Comparison of ENCODE assay signal across 9 cellular contexts in genomic region chr6:47780510-47781356, GRCh38. TPM values are rescaled to one million over a fixed set of nuclear protein-coding genes. Genes with fewer than 3 reads are reported as not detected.
A peak's percentile ranks its signal among the peaks of the same experiment; 100 is the strongest.
DNase-seq lines count a peak whose midpoint lies in the region; ATAC-seq lines count a peak whose summit lies in the region.
"Had no signal": no experiment of that assay in that cellular context is flagged by ENCODE, and none has a peak within 500 bp of the region (broad histone marks: within the 10 kb centered on the region; RNA-seq: fewer than 3 reads in every experiment).

No MANE protein-coding gene starts in this region.

- peak; percentile 88 for ATAC-seq in GM19397 (IDR thresholded peaks at IDR 0.05; ENCODE audit: unreplicated experiment)
- ATAC-seq in HG03378 (IDR thresholded peaks at IDR 0.05; ENCODE audit: unreplicated experiment) = peak; percentile 95
- peak; percentile 62 to 63 for ATAC-seq in natural killer cell treated with Interleukin-12 subunit alpha and Interleukin-12 subunit beta and Interleukin-15 and Interleukin-18, amount 100 ng/mL, for 72 hours

- no peak overlapping the region for H3K4me3 Mint-ChIP-seq in natural killer cell treated with Interleukin-12 subunit alpha and Interleukin-12 subunit beta and Interleukin-15 and Interleukin-18, amount 100 ng/mL, for 72 hours

- H3K27me3 Mint-ChIP-seq in natural killer cell treated with Interleukin-12 subunit alpha and Interleukin-12 subunit beta and Interleukin-15 and Interleukin-18, amount 100 ng/mL, for 72 hours = peaks cover 2 to 20% of the 10 kb centered on the region in 2 donors

- H3K4me1 Mint-ChIP-seq in natural killer cell treated with Interleukin-12 subunit alpha and Interleukin-12 subunit beta and Interleukin-15 and Interleukin-18, amount 100 ng/mL, for 72 hours (ENCODE audit: low read depth in 2 of 2) = no peaks in the 10 kb centered on the region

- H3K9me3 Mint-ChIP-seq in natural killer cell treated with Interleukin-12 subunit alpha and Interleukin-12 subunit beta and Interleukin-15 and Interleukin-18, amount 100 ng/mL, for 72 hours = no peaks in the 10 kb centered on the region

- H3K27ac Mint-ChIP-seq in natural killer cell treated with Interleukin-12 subunit alpha and Interleukin-12 subunit beta and Interleukin-15 and Interleukin-18, amount 100 ng/mL, for 72 hours = no peak overlapping the region

- peak; percentile 65 for DNase-seq in D341Med (ENCODE audit: low spot score)
- DNase-seq in NCI-H460 (ENCODE audit: extremely low read depth, low read depth) = peak; percentile 44
- DNase-seq in activated CD4-positive, alpha-beta T cell treated with anti-CD3 and anti-CD28 coated beads, Interleukin-2, amount 50 U/mL, for 1 hour = peak; percentile 11
- peak; percentile 50 for DNase-seq in fibroblast of gingiva (ENCODE audit: low read depth)
- no peak for DNase-seq in natural killer cell treated with Interleukin-12 subunit alpha and Interleukin-12 subunit beta and Interleukin-15 and Interleukin-18, amount 100 ng/mL, for 72 hours (ENCODE audit: low spot score)
- no peak for DNase-seq in NCI-H187 (lab: John Stamatoyannopoulos, UW)

- H3K36me3 Mint-ChIP-seq in natural killer cell treated with Interleukin-12 subunit alpha and Interleukin-12 subunit beta and Interleukin-15 and Interleukin-18, amount 100 ng/mL, for 72 hours = no peaks in the 10 kb centered on the region

RNA-seq across cellular contexts. Expression of gene OPN5, which starts 1.1 kb away (rescaled TPM):
- not detected in 2 replicates for total RNA-seq in NCI-H460 (2014; rRNA removed; shearing (Covaris generic))
- polyA plus RNA-seq in NCI-H460 (2014; cell fraction: nucleus; rRNA removed) = not detected in 2 replicates
- total RNA-seq in natural killer cell treated with Interleukin-12 subunit alpha and Interleukin-12 subunit beta and Interleukin-15 and Interleukin-18, amount 100 ng/mL, for 72 hours = not detected
- total RNA-seq: subcutaneous adipose tissue had no signal

Comparison
In these comparisons a context has a peak if more than half of its experiments do, and no peak if none do; other contexts are left out.
1. DNase-seq: peak in D341Med (single experiment), NCI-H460 (single experiment), activated CD4-positive, alpha-beta T cell treated with anti-CD3 and anti-CD28 coated beads, Interleukin-2, amount 50 U/mL, for 1 hour (single experiment) and fibroblast of gingiva (single experiment); none in natural killer cell treated with Interleukin-12 subunit alpha and Interleukin-12 subunit beta and Interleukin-15 and Interleukin-18, amount 100 ng/mL, for 72 hours (single experiment) and NCI-H187 (0 of 2).
2. Peak in every context shown above with its lines, with median percentiles within 50 percentile points of each other: ATAC-seq.